In genomic region chr3:191328383-191328962, GRCh38 we compare ENCODE assay signal across 8 cellular contexts. TPM values are rescaled to one million over a fixed set of nuclear protein-coding genes. Genes with fewer than 3 reads are reported as not detected.
DNase-seq lines count a peak whose midpoint lies in the region; ATAC-seq, FAIRE-seq and TF ChIP-seq lines count a peak whose summit lies in the region.

No MANE protein-coding gene starts in this region.

- peak overlapping the region; percentile 76 for H3K4me3 ChIP-seq in AG09309 (ENCODE audit: control insufficient read depth, low read depth, low read length)
- H3K4me3 ChIP-seq in breast epithelium = peak overlapping the region; percentile 91 to 96 (median 94)

- H3K27ac ChIP-seq in breast epithelium = peak overlapping the region; percentile 95 to 96

- TF ChIP-seq POLR2A in breast epithelium (IDR thresholded peaks at IDR 0.05) = no peak

- no peak for FAIRE-seq in urothelium cell line (lab: Jason Lieb, UNC)

- no peaks in the 10 kb centered on the region for H3K36me3 ChIP-seq in breast epithelium

- no peaks in the 10 kb centered on the region for H3K27me3 ChIP-seq in breast epithelium

- TF ChIP-seq CTCF in AG09309 (IDR thresholded peaks at IDR 0.05; ENCODE audit: control insufficient read depth, insufficient read depth, low read depth, low read length, missing control alignments) (no peak), breast epithelium (IDR thresholded peaks at IDR 0.05) (no peak)

- ATAC-seq in HG02763 (IDR thresholded peaks at IDR 0.05; ENCODE audit: unreplicated experiment) = peak; percentile 2
- no peak for ATAC-seq in HG03196 (IDR thresholded peaks at IDR 0.05; ENCODE audit: unreplicated experiment)

- H3K4me1 ChIP-seq in breast epithelium = no peaks in the 10 kb centered on the region

- intact Hi-C loops in breast epithelium (cut with DNase I; ENCODE audit: low total_unique reads) = no loop called here

- no peak for DNase-seq in AG09309 (ENCODE audit: low read depth)
- no peak for DNase-seq in breast epithelium (ENCODE audit: low spot score in 2 of 2)
- peak; percentile 62 to 82 for DNase-seq in lung microvascular endothelial cell (ENCODE audit: low read depth in 2 of 2)
- peak; percentile 29 for DNase-seq in urothelium cell line (ENCODE audit: low spot score)
- DNase-seq in NCI-H187 (lab: John Stamatoyannopoulos, UW) = no peak
- no peak for DNase-seq in dedifferentiated amniotic fluid mesenchymal stem cell (ENCODE audit: extremely low spot score)

- no peaks in the 10 kb centered on the region for H3K9me3 ChIP-seq in breast epithelium

RNA-seq across cellular contexts. Expression of gene CCDC50, which starts 0.7 kb away (rescaled TPM):
- total RNA-seq in breast epithelium (100 to 1,000 TPM in 1 of 3 donors, 10 to 100 TPM in 2; 86.9 to 101 (median 93.4) TPM), lung microvascular endothelial cell (68.9 and 93.5 TPM in 2 replicates)

RNA-seq across cellular contexts. Expression of gene UTS2B, which starts 1.9 kb away (rescaled TPM):
- total RNA-seq in breast epithelium = under 1 TPM in 1 of 3 donors, not detected in 2; 0.15 TPM
- total RNA-seq in lung microvascular endothelial cell = 0.20 and 0.22 TPM in 2 replicates

Comparison
In these comparisons a context has a peak if more than half of its experiments do, and no peak if none do; other contexts are left out.
1. DNase-seq: peak in lung microvascular endothelial cell (2 of 2) and urothelium cell line (single experiment); none in AG09309 (single experiment), breast epithelium (0 of 2), NCI-H187 (0 of 2) and dedifferentiated amniotic fluid mesenchymal stem cell (single experiment).